Comparison of ENCODE assay signal across 1 cellular context in genomic region chr22:48945621-48946458, GRCh38.
A peak's percentile ranks its signal among the peaks of the same experiment; 100 is the strongest.
TF ChIP-seq lines count a peak whose summit lies in the region.

No MANE protein-coding gene starts in this region.

TF ChIP-seq in HepG2, 621 proteins besides CTCF, POLR2A, EP300 and RAD21 (continued from another document):
- TF ChIP-seq ZBED4 (CRISPR knock-in tag; IDR thresholded peaks at IDR 0.05; ENCODE audit: borderline replicate concordance): peak; percentile 87; the same call in 1 of the 2 replicates
- TF ChIP-seq SP5 (CRISPR knock-in tag; IDR thresholded peaks at IDR 0.05; ENCODE audit: borderline replicate concordance, low read depth): 0 out of 2 replicates have a peak, but pooled peaks have one; percentile 18
- TF ChIP-seq ZNF563 (CRISPR knock-in tag; IDR thresholded peaks at IDR 0.05): peak; percentile 30; the same call in 1 of the 2 replicates
